In the genomic region with DNA sequence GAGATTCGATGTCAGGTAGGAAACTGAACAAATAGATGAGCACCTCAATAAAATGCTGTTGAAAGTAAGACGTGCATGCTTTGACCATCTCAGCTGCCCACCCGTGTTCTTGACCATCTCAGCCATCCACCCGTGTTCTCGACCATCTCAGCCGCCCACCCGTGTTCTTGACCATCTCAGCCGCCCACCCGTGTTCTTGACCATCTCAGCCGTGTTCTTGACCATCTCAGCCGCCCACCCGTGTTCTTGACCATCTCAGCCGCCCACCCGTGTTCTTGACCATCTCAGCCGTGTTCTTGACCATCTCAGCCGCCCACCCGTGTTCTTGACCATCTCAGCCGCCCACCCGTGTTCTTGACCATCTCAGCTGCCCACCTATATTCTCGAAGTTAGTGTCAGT, we compare ENCODE assay signal across 16 cellular contexts. TPM values are rescaled to one million over a fixed set of nuclear protein-coding genes. Genes with fewer than 3 reads are reported as not detected.
"Had no signal": no experiment of that assay in that cellular context is flagged by ENCODE, and none has a peak within 500 bp of the region (broad histone marks: within the 10 kb centered on the region; RNA-seq: fewer than 3 reads in every experiment).

No MANE protein-coding gene starts in this region.

RNA-seq across cellular contexts. Expression of a gene that starts 45.1 kb away (rescaled TPM):
- total RNA-seq: activated B cell treated with CpG ODN at 0.5 μM for 24 hours; activated CD4-positive, alpha-beta memory T cell treated with anti-CD3 and anti-CD28 coated beads for 36 hours; activated CD4-positive, alpha-beta T cell treated with anti-CD3 and anti-CD28 coated beads, Interleukin-2, amount 10 ng/mL, durations not matched to agents 24 days and 14 days; activated CD8-positive, alpha-beta memory T cell treated with anti-CD3 and anti-CD28 coated beads for 36 hours; activated CD8-positive, alpha-beta T cell treated with anti-CD3 and anti-CD28 coated beads for 36 hours; activated naive CD4-positive, alpha-beta T cell treated with anti-CD3 and anti-CD28 coated beads for 36 hours; activated naive CD4-positive, alpha-beta T cell treated with anti-CD3 and anti-CD28 coated beads, Interleukin-2, amount 50 U/mL, for 72 hours; activated naive CD8-positive, alpha-beta T cell treated with anti-CD3 and anti-CD28 coated beads for 36 hours; activated T-cell treated with anti-CD3 and anti-CD28 coated beads, Interleukin-2, amount 50 U/mL, for 4 hours; activated T-cell treated with anti-CD3 and anti-CD28 coated beads, Interleukin-2, amount 50 U/mL, for 72 hours; activated T-helper 1 cell treated with anti-CD3 and anti-CD28 coated beads, Interleukin-12 subunit alpha, Interleukin-12 subunit beta, Interleukin-2, Interleukin-4 antibody, amounts not matched to agents 30 ng/mL and 10 ng/mL and 1 ng/mL, durations not matched to agents 14 hours and 24 hours and 36 hours; activated T-helper 17 cell treated with anti-CD3 and anti-CD28 coated beads, Interleukin-2, amount 50 U/mL, for 72 hours; adrenal gland; ascending aorta; breast epithelium; cardiac septum had no signal
- polyA plus RNA-seq: adrenal gland had no signal
